ENCODE assay signal across 1 cellular context in genomic region chr6:33288942-33289783, GRCh38.
A peak's percentile ranks its signal among the peaks of the same experiment; 100 is the strongest.
TF ChIP-seq lines count a peak whose summit lies in the region.

Gene PFDN6 (plus strand): TSS chr6:33289601. CDS start chr6:33289857, 256 bp downstream.
Gene WDR46 (minus strand): TSS chr6:33289239. CDS start chr6:33289170, 69 bp downstream.

TF ChIP-seq in K562, 482 proteins besides CTCF, POLR2A, EP300 and RAD21 (continued from another document and continues in another):
- peak; percentile 40 for TF ChIP-seq NEUROD1 (IDR thresholded peaks at IDR 0.05; ENCODE audit: borderline replicate concordance, low read depth, low read length, partially characterized antibody)
- peak; percentile 86 for TF ChIP-seq MXD1 (CRISPR knock-in tag; IDR thresholded peaks at IDR 0.05; ENCODE audit: borderline replicate concordance, poor library complexity, severe bottlenecking)
- TF ChIP-seq MBD1 (CRISPR knock-in tag; IDR thresholded peaks at IDR 0.05): no peak
- no peak for TF ChIP-seq ARID3A (IDR thresholded peaks at IDR 0.05; ENCODE audit: borderline replicate concordance, low read depth, low read length)
- peak; percentile 35; the same call in 1 of the 2 replicates for TF ChIP-seq MTA3 (IDR thresholded peaks at IDR 0.05; ENCODE audit: borderline replicate concordance)
- no peak for TF ChIP-seq SMARCB1 (IDR thresholded peaks at IDR 0.05; ENCODE audit: insufficient read length, low read depth)
- no peak for TF ChIP-seq ARID1B (IDR thresholded peaks at IDR 0.05)
- no peak for TF ChIP-seq ZNF518B (CRISPR knock-in tag; IDR thresholded peaks at IDR 0.05)
- peak; percentile 99 for TF ChIP-seq ELF1 (tag; IDR thresholded peaks at IDR 0.05)
- TF ChIP-seq ZNF639 (CRISPR knock-in tag; conservative IDR thresholded peaks at IDR 0.05 in 1 of 2, IDR thresholded peaks at IDR 0.05 in 1 of 2): peak in 1 of 2 experiments; percentile 89; a peak in 1 of 4 replicates
- no peak for TF ChIP-seq MAFK (IDR thresholded peaks at IDR 0.05; ENCODE audit: low read length)
- TF ChIP-seq ATF3 (IDR thresholded peaks at IDR 0.05): peak; percentile 30; the same call in 1 of the 2 replicates
- TF ChIP-seq ATF3 (CRISPR knock-in tag; conservative IDR thresholded peaks at IDR 0.05): no peak
- TF ChIP-seq LARP7 (IDR thresholded peaks at IDR 0.05): 0 out of 2 replicates have a peak, but pooled peaks have one; percentile 55
- no peak for TF ChIP-seq NUFIP1 (IDR thresholded peaks at IDR 0.05; ENCODE audit: partially characterized antibody)
- TF ChIP-seq MLLT1 (IDR thresholded peaks at IDR 0.05): no peak
- peak in 1 of 2 experiments; percentile 66; a peak in 1 of 3 replicates for TF ChIP-seq CBX3 (IDR thresholded peaks at IDR 0.05; ENCODE audit: borderline replicate concordance in 1 of 2, low read length in 2 of 2)
- TF ChIP-seq ZBED1 (IDR thresholded peaks at IDR 0.05): no peak
- TF ChIP-seq VEZF1 (CRISPR knock-in tag; IDR thresholded peaks at IDR 0.05): peak; percentile 66
- TF ChIP-seq USF2 (CRISPR knock-in tag; IDR thresholded peaks at IDR 0.05): no peak
- no peak for TF ChIP-seq SIRT6 (IDR thresholded peaks at IDR 0.05; ENCODE audit: low read depth, low read length)
- 0 out of 2 replicates have a peak, but pooled peaks have one; percentile 42 for TF ChIP-seq ELF4 (CRISPR knock-in tag; IDR thresholded peaks at IDR 0.05)
- no peak for TF ChIP-seq ZNF780A (CRISPR knock-in tag; IDR thresholded peaks at IDR 0.05)
- TF ChIP-seq NCOR1 (IDR thresholded peaks at IDR 0.05): 0 out of 2 replicates have a peak, but pooled peaks have one; percentile 7
- TF ChIP-seq ZNF197 (CRISPR knock-in tag; IDR thresholded peaks at IDR 0.05; ENCODE audit: low read depth): peak; percentile 86
- 0 out of 2 replicates have a peak, but pooled peaks have one; percentile 44 for TF ChIP-seq BCL6 (CRISPR knock-in tag; IDR thresholded peaks at IDR 0.05)
- peak; percentile 94 for TF ChIP-seq TFAP4 (CRISPR knock-in tag; IDR thresholded peaks at IDR 0.05; ENCODE audit: borderline replicate concordance)
- TF ChIP-seq MED1 (CRISPR knock-in tag; IDR thresholded peaks at IDR 0.05; ENCODE audit: borderline replicate concordance): no peak
- TF ChIP-seq RFX7 (CRISPR knock-in tag; IDR thresholded peaks at IDR 0.05): no peak
- TF ChIP-seq FOXM1 (IDR thresholded peaks at IDR 0.05; ENCODE audit: low read depth): no peak
- no peak for TF ChIP-seq FOXM1 (CRISPR knock-in tag; IDR thresholded peaks at IDR 0.05; ENCODE audit: low read depth)
- 0 out of 2 replicates have a peak, but pooled peaks have one; percentile 17 for TF ChIP-seq ZBTB49 (CRISPR knock-in tag; IDR thresholded peaks at IDR 0.05; ENCODE audit: borderline replicate concordance)
- no peak for TF ChIP-seq HNRNPUL1 (IDR thresholded peaks at IDR 0.05; ENCODE audit: low read length)
- no peak for TF ChIP-seq CBFB (CRISPR knock-in tag; IDR thresholded peaks at IDR 0.05)
- peak; percentile 98 for TF ChIP-seq NR2C2 (CRISPR knock-in tag; IDR thresholded peaks at IDR 0.05)
- peak; percentile 100 for TF ChIP-seq NR2C2 (tag; IDR thresholded peaks at IDR 0.05)
- TF ChIP-seq PRMT5 (CRISPR knock-in tag; IDR thresholded peaks at IDR 0.05): no peak
- peak; percentile 78 for TF ChIP-seq RBBP5 (IDR thresholded peaks at IDR 0.05; ENCODE audit: borderline replicate concordance, insufficient read depth, low read length, poor library complexity, severe bottlenecking)
- TF ChIP-seq SMARCE1 (IDR thresholded peaks at IDR 0.05): no peak
- TF ChIP-seq PHF8 (IDR thresholded peaks at IDR 0.05; ENCODE audit: borderline replicate concordance, low read length): peak; percentile 69; the same call in 1 of the 2 replicates
- no peak for TF ChIP-seq BCOR (IDR thresholded peaks at IDR 0.05)
